In the genomic region with DNA sequence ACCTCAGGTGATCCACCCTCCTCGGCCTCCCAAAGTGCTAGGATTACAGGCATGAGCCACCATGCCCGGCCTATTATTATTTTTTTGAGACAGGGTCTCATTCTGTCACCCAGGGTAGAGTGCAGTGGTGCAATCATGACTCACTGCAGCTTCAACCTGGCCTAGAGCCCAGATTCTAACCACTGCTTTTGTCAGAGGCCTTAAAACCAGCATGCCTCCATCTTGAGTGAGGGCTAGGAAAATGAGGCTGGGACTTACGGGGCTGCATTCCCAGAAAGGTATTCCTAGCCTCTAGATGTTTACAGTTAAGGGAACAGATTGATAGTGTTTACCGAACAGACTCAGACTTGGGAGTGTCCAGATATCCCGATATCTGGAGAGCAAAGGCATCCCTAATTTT, we compare ENCODE assay signal across 1 cellular context.
TF ChIP-seq lines count a peak whose summit lies in the region.
"Not testable (repeated sequence)": the region's sequence is repeated elsewhere in the genome, so short reads cannot be mapped to it uniquely, and the experiment has no call there.

No MANE protein-coding gene starts in this region.

TF ChIP-seq in HepG2, 621 proteins besides CTCF, POLR2A, EP300 and RAD21 (continued from another document):
- peak; percentile 72 for TF ChIP-seq ARID5B (CRISPR knock-in tag; IDR thresholded peaks at IDR 0.05)
- peak; percentile 93 for TF ChIP-seq CEBPB (IDR thresholded peaks at IDR 0.05; ENCODE audit: borderline replicate concordance, low read depth, low read length)
- peak; percentile 57 for TF ChIP-seq ZFX (CRISPR knock-in tag; IDR thresholded peaks at IDR 0.05; ENCODE audit: low read depth)
- 0 out of 2 replicates have a peak, but pooled peaks have one; percentile 10 for TF ChIP-seq CREB1 (IDR thresholded peaks at IDR 0.05)
- TF ChIP-seq CREB1 (CRISPR knock-in tag; IDR thresholded peaks at IDR 0.05), result not testable (repeated sequence)
- 0 out of 2 replicates have a peak, but pooled peaks have one; percentile 31 for TF ChIP-seq NPAS2 (CRISPR knock-in tag; IDR thresholded peaks at IDR 0.05; ENCODE audit: borderline replicate concordance)
